13 cellular contexts compared by ENCODE assay signal in the genomic region with DNA sequence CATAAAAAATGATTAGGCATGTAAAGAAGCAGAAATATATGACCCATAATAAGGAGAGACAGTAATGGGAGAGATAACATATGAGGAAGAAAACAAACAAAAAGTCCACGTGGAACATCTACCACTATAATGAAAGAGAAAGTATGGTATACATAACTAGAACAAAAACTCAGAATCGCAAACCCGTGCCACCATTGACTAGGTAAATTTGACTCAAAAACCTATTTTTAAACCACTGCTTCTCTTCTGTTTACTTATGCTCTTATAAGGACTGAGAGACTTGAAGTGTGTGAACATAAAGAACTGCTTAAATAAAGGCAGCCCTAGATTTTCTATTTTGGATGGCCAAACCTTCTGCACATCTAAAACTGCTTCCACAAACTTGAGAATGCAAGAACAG.
"Had no signal": no experiment of that assay in that cellular context is flagged by ENCODE, and none has a peak within 500 bp of the region (broad histone marks: within the 10 kb centered on the region; RNA-seq: fewer than 3 reads in every experiment).

No MANE protein-coding gene starts in this region.

- H3K27me3 ChIP-seq: cardiac muscle cell, gastrocnemius medialis had no signal

- H3K4me3 ChIP-seq: cardiac muscle cell, gastrocnemius medialis, heart right ventricle, lower lobe of right lung, thoracic aorta had no signal

- ATAC-seq: activated CD8-positive, alpha-beta T cell treated with anti-CD3 and anti-CD28 coated beads, Interleukin-2, amount 10 ng/mL, durations not matched to agents 7 days and 5 days; gastrocnemius medialis; heart right ventricle; lower lobe of right lung; sciatic nerve; WTC11 had no signal

- H3K27ac ChIP-seq: cardiac muscle cell, gastrocnemius medialis, heart right ventricle, lower lobe of right lung, thoracic aorta had no signal

- DNase-seq: activated CD4-positive, alpha-beta T cell treated with anti-CD3 and anti-CD28 coated beads for 4 hours; activated CD8-positive, alpha-beta memory T cell treated with anti-CD3 and anti-CD28 coated beads, Interleukin-2, amount 50 U/mL, for 4 hours; activated CD8-positive, alpha-beta T cell treated with anti-CD3 and anti-CD28 coated beads, Interleukin-2, amount 10 ng/mL, durations not matched to agents 7 days and 5 days; activated effector memory CD4-positive, alpha-beta T cell treated with anti-CD3 and anti-CD28 coated beads, Interleukin-2, amount 50 U/mL, for 16 hours; activated T-cell treated with anti-CD3 and anti-CD28 coated beads, Interleukin-2, amount 50 U/mL, for 48 hours; endodermal cell; gastrocnemius medialis; heart right ventricle; lower lobe of right lung had no signal
